ENCODE assay signal across 8 cellular contexts in genomic region chr5:181261320-181262085, GRCh38. TPM values are rescaled to one million over a fixed set of nuclear protein-coding genes. Genes with fewer than 3 reads are reported as not detected.
A peak's percentile ranks its signal among the peaks of the same experiment; 100 is the strongest.
DNase-seq lines count a peak whose midpoint lies in the region; ATAC-seq and TF ChIP-seq lines count a peak whose summit lies in the region.

No MANE protein-coding gene starts in this region.

- H3K4me2 ChIP-seq in KMS-11: peak overlapping the region; percentile 25; the same call in 1 of the 2 replicates

- peaks cover 44 to 51% (median 47%) of the 10 kb centered on the region in 3 donors for H3K4me1 Mint-ChIP-seq in CD8-positive, alpha-beta memory T cell
- peaks cover 35% of the 10 kb centered on the region for H3K4me1 Mint-ChIP-seq in activated T-cell treated with anti-CD3 and anti-CD28 coated beads, Interleukin-2, amount 50 U/mL, for 72 hours (ENCODE audit: low read depth)
- H3K4me1 Mint-ChIP-seq in osteocyte (ENCODE audit: unreplicated experiment): peaks cover 40% of the 10 kb centered on the region

- CTCF ChIA-PET in CD8-positive, alpha-beta memory T cell (lab: Charles Lee): interaction anchor here (1.0 to 3.5 kb wide), 15 partner anchors 10 to 102 kb away, joined by 3 to 39 read pairs (median 5); partner anchors contain the start of genes RACK1, TRIM41 and TRIM7

- H2AFZ ChIP-seq in KMS-11 (ENCODE audit: low read depth): peak overlapping the region; percentile 67

- intact Hi-C loops in transverse colon (cut with DNase I; ENCODE audit: low total_unique reads): no loop called here

- H3K27me3 ChIP-seq in CD8-positive, alpha-beta memory T cell (ENCODE audit: insufficient read depth, low read length, poor library complexity, severe bottlenecking): no peaks in the 10 kb centered on the region
- H3K27me3 ChIP-seq in KMS-11 (ENCODE audit: insufficient read depth, low read depth) (no peaks in the 10 kb centered on the region), transverse colon (no peaks in the 10 kb centered on the region)

- H3K4me3 Mint-ChIP-seq in CD8-positive, alpha-beta memory T cell: peak overlapping the region; percentile 97 to 99 (median 98)
- peak overlapping the region; percentile 92 to 95 for H3K4me3 Mint-ChIP-seq in activated T-cell treated with anti-CD3 and anti-CD28 coated beads, Interleukin-2, amount 50 U/mL, for 72 hours
- peak overlapping the region; percentile 98 for H3K4me3 Mint-ChIP-seq in osteocyte (ENCODE audit: unreplicated experiment)

- TF ChIP-seq EP300 in transverse colon (IDR thresholded peaks at IDR 0.05; ENCODE audit: low read depth): no peak

- peaks cover 7% of the 10 kb centered on the region for H3K36me3 ChIP-seq in CD8-positive, alpha-beta memory T cell (ENCODE audit: insufficient read depth, low read length)
- no peaks in the 10 kb centered on the region for H3K36me3 ChIP-seq in KMS-11 (ENCODE audit: insufficient read depth)
- H3K36me3 ChIP-seq in transverse colon: no peaks in the 10 kb centered on the region

- no peaks in the 10 kb centered on the region for H3K27me3 Mint-ChIP-seq in CD8-positive, alpha-beta memory T cell
- H3K27me3 Mint-ChIP-seq in activated T-cell treated with anti-CD3 and anti-CD28 coated beads, Interleukin-2, amount 50 U/mL, for 72 hours (ENCODE audit: low read depth): no peaks in the 10 kb centered on the region
- no peaks in the 10 kb centered on the region for H3K27me3 Mint-ChIP-seq in osteocyte (ENCODE audit: unreplicated experiment)

- ATAC-seq in GM21528 (IDR thresholded peaks at IDR 0.05; ENCODE audit: low FRiP score, unreplicated experiment): peak; percentile 74
- ATAC-seq in activated T-cell treated with anti-CD3 and anti-CD28 coated beads, Interleukin-2, amount 50 U/mL, for 72 hours (replicated peaks in 1 of 2): peak; percentile 63 to 70

- no peaks in the 10 kb centered on the region for H4K20me1 ChIP-seq in KMS-11 (ENCODE audit: insufficient read depth)

- peak; percentile 73 to 88 (median 82) for DNase-seq in CD8-positive, alpha-beta memory T cell
- peak; percentile 76 to 77 for DNase-seq in activated T-cell treated with anti-CD3 and anti-CD28 coated beads, Interleukin-2, amount 50 U/mL, for 72 hours
- DNase-seq in foreskin fibroblast: peak; percentile 62 to 78
- peak; percentile 91 for DNase-seq in osteocyte (ENCODE audit: extremely low spot score, unreplicated experiment)
- DNase-seq in transverse colon: peak; percentile 81
- DNase-seq in COLO829 (ENCODE audit: low spot score): no peak

- H3K36me3 Mint-ChIP-seq in CD8-positive, alpha-beta memory T cell: peaks cover 5 to 47% (median 10%) of the 10 kb centered on the region in 3 donors
- H3K36me3 Mint-ChIP-seq in activated T-cell treated with anti-CD3 and anti-CD28 coated beads, Interleukin-2, amount 50 U/mL, for 72 hours (ENCODE audit: insufficient read depth in 2 of 2): peaks cover 6 to 13% of the 10 kb centered on the region in 2 donors
- peaks cover 15% of the 10 kb centered on the region for H3K36me3 Mint-ChIP-seq in osteocyte (ENCODE audit: unreplicated experiment)

- POLR2A ChIA-PET in CD8-positive, alpha-beta memory T cell (lab: Charles Lee): interaction anchor here (0.6 to 4.7 kb wide), 12 partner anchors 10 to 458 kb away, joined by 3 to 118 read pairs (median 12); partner anchors contain the start of genes RACK1 and TRIM41

- peak overlapping the region; percentile 99 for H3K9ac ChIP-seq in KMS-11

- H3K27ac Mint-ChIP-seq in CD8-positive, alpha-beta memory T cell: peak overlapping the region; percentile 95 to 99 (median 98)
- H3K27ac Mint-ChIP-seq in activated T-cell treated with anti-CD3 and anti-CD28 coated beads, Interleukin-2, amount 50 U/mL, for 72 hours: peak overlapping the region; percentile 92
- H3K27ac Mint-ChIP-seq in osteocyte (ENCODE audit: unreplicated experiment): peak overlapping the region; percentile 95

- H3K9me3 Mint-ChIP-seq in CD8-positive, alpha-beta memory T cell: no peaks in the 10 kb centered on the region
- H3K9me3 Mint-ChIP-seq in activated T-cell treated with anti-CD3 and anti-CD28 coated beads, Interleukin-2, amount 50 U/mL, for 72 hours: no peaks in the 10 kb centered on the region
- no peaks in the 10 kb centered on the region for H3K9me3 Mint-ChIP-seq in osteocyte (ENCODE audit: unreplicated experiment)

- WGBS in transverse colon (ENCODE audit: low coverage in 1 of 2), 2 donors: 1% methylated on average over 57 of the region's 60 CpGs; no CpG with 5 or more reads in 1 of the 2 donors

- TF ChIP-seq POLR2A in transverse colon (IDR thresholded peaks at IDR 0.05): peak; percentile 86

- H3K4me1 ChIP-seq in CD8-positive, alpha-beta memory T cell (ENCODE audit: insufficient read depth, low read length): peaks cover 42% of the 10 kb centered on the region
- peaks cover 14% of the 10 kb centered on the region for H3K4me1 ChIP-seq in KMS-11 (ENCODE audit: low read depth, poor library complexity, severe bottlenecking)
- H3K4me1 ChIP-seq in transverse colon: peaks cover 13 to 42% (median 33%) of the 10 kb centered on the region in 4 donors

- no peak for TF ChIP-seq CTCF in KMS-11 (conservative IDR thresholded peaks at IDR 0.05; ENCODE audit: low read depth, low read length)
- TF ChIP-seq CTCF in foreskin fibroblast (IDR thresholded peaks at IDR 0.05; ENCODE audit: low read depth, low read length): no peak
- TF ChIP-seq CTCF in osteocyte (IDR thresholded peaks at IDR 0.05): no peak
- no peak for TF ChIP-seq CTCF in transverse colon (IDR thresholded peaks at IDR 0.05)

- peak overlapping the region; percentile 99 for H3K4me3 ChIP-seq in CD8-positive, alpha-beta memory T cell (ENCODE audit: low read length)
- H3K4me3 ChIP-seq in KMS-11 (IDR thresholded peaks at IDR 0.05; ENCODE audit: insufficient read depth, low read depth, low read length): no peak overlapping the region
- peak overlapping the region; percentile 93 for H3K4me3 ChIP-seq in foreskin fibroblast (ENCODE audit: low read depth in 1 of 2, low read length in 2 of 2)
- peak overlapping the region; percentile 71 to 85 (median 80) for H3K4me3 ChIP-seq in transverse colon

- H3K27ac ChIP-seq in CD8-positive, alpha-beta memory T cell (ENCODE audit: low read depth, low read length): peak overlapping the region; percentile 99
- peak overlapping the region; percentile 96 for H3K27ac ChIP-seq in KMS-11
- peak overlapping the region; percentile 92 to 100 (median 98) for H3K27ac ChIP-seq in transverse colon

- in situ Hi-C loops in transverse colon (cut with MboI; ENCODE audit: low pct_ligation_motif_present in 1 of 4, low pct_unique_long_range_greater_than_20kb in 1 of 4, low sequenced_read_pairs in 3 of 4): loop anchor here in 1 of 4 donors (5.0 kb wide), 1 partner anchor 74 kb away; no protein-coding TSS in a partner anchor

- no peaks in the 10 kb centered on the region for H3K9me3 ChIP-seq in CD8-positive, alpha-beta memory T cell (ENCODE audit: low read length)
- no peaks in the 10 kb centered on the region for H3K9me3 ChIP-seq in transverse colon

- H3K79me2 ChIP-seq in KMS-11 (ENCODE audit: insufficient read depth, low read depth): peaks cover 30% of the 10 kb centered on the region

RNA-seq across cellular contexts. Expression of gene TRIM52, which starts 0.6 kb away (rescaled TPM):
- total RNA-seq in CD8-positive, alpha-beta memory T cell: 10 to 100 TPM; 14.1 to 17.1 TPM
- 46.3 TPM for polyA plus RNA-seq in CD8-positive, alpha-beta memory T cell
- total RNA-seq in activated T-cell treated with anti-CD3 and anti-CD28 coated beads, Interleukin-2, amount 50 U/mL, for 72 hours: 10 to 100 TPM; 19.2 to 22.7 TPM
- total RNA-seq in osteocyte (12.8 and 13.7 TPM in 2 replicates), transverse colon (10 to 100 TPM; 14.7 to 24.3 (median 20.4) TPM)

RNA-seq across cellular contexts. Expression of gene RACK1, which starts 17.8 kb away (rescaled TPM):
- total RNA-seq in CD8-positive, alpha-beta memory T cell: 1,000 to 10,000 TPM; 2,341 to 2,398 TPM
- polyA plus RNA-seq in CD8-positive, alpha-beta memory T cell: 1,821 TPM
- total RNA-seq in activated T-cell treated with anti-CD3 and anti-CD28 coated beads, Interleukin-2, amount 50 U/mL, for 72 hours: 1,000 to 10,000 TPM; 3,606 to 3,662 TPM
- 1,869 and 1,921 TPM in 2 replicates for total RNA-seq in osteocyte
- total RNA-seq in transverse colon: 1,000 to 10,000 TPM; 1,633 to 1,930 (median 1,753) TPM

RNA-seq across cellular contexts. Expression of gene TRIM41, which starts 38.4 kb away (rescaled TPM):
- total RNA-seq in CD8-positive, alpha-beta memory T cell: 10 to 100 TPM; 35.2 to 42.7 TPM
- polyA plus RNA-seq in CD8-positive, alpha-beta memory T cell: 2.2 TPM
- total RNA-seq in activated T-cell treated with anti-CD3 and anti-CD28 coated beads, Interleukin-2, amount 50 U/mL, for 72 hours: 10 to 100 TPM; 42.1 to 52.1 TPM
- total RNA-seq in osteocyte: 25.2 and 27.1 TPM in 2 replicates
- total RNA-seq in transverse colon: 10 to 100 TPM; 17.9 to 23.9 (median 18.7) TPM

RNA-seq across cellular contexts. Expression of gene TRIM7, which starts 56.5 kb away (rescaled TPM):
- total RNA-seq in CD8-positive, alpha-beta memory T cell: 1 to 10 TPM; 2.2 to 2.3 TPM
- polyA plus RNA-seq in CD8-positive, alpha-beta memory T cell: 0.74 TPM
- 1 to 10 TPM; 2.4 to 2.9 TPM for total RNA-seq in activated T-cell treated with anti-CD3 and anti-CD28 coated beads, Interleukin-2, amount 50 U/mL, for 72 hours
- 3.8 and 4.0 TPM in 2 replicates for total RNA-seq in osteocyte
- total RNA-seq in transverse colon: 10 to 100 TPM in 1 of 4 donors, 1 to 10 TPM in 2, not detected in 1; 2.5 to 16.7 (median 7.5) TPM
